9 cellular contexts compared by ENCODE assay signal in the genomic region with DNA sequence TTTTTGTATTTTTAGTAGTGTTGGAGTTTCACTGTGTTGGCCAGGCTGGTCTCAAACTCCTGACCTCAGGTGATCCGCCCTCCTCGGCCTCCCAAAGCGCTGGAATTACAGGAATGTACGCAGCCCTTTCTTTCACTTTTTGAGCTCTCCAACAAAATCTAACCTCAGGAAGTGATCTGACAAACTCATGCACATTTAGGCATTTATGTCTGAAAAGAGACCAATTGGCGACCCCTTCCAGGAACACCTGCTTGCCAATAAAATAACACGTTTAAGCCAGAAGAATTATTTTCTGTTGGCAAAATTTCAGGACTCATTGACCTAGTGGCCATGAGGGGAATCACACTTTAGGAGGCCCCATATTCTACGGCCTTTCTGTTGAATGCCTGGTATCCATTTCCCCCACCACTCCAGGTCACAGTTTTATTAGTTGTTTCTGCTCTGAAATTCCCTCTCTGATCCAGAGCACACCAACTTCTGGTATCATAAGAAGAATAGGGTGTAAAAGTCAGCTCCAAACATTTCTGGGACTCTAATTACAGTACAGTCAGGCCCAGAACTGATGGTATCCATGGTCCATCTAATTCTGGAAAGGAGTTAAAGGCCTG.
DNase-seq lines count a peak whose midpoint lies in the region; FAIRE-seq and TF ChIP-seq lines count a peak whose summit lies in the region.
"Had no signal": no experiment of that assay in that cellular context is flagged by ENCODE, and none has a peak within 500 bp of the region (broad histone marks: within the 10 kb centered on the region; RNA-seq: fewer than 3 reads in every experiment).

No MANE protein-coding gene starts in this region.

- TF ChIP-seq POLR2A in GM12891 (IDR thresholded peaks at IDR 0.05; ENCODE audit: low read depth, low read length): no peak

- H3K9me3 Mint-ChIP-seq in type B pancreatic cell: no peaks in the 10 kb centered on the region

- TF ChIP-seq CTCF in WERI-Rb-1 (IDR thresholded peaks at IDR 0.05; ENCODE audit: low read depth, low read length) (peak; percentile 22; the same call in 1 of the 2 replicates), left ventricle myocardium inferior (IDR thresholded peaks at IDR 0.05; ENCODE audit: borderline replicate concordance) (peak; percentile 38), type B pancreatic cell (conservative IDR thresholded peaks at IDR 0.05) (peak; percentile 72)

- peaks cover 12% of the 10 kb centered on the region for H3K27me3 Mint-ChIP-seq in type B pancreatic cell

- no peak for FAIRE-seq in GM12891 (lab: Jason Lieb, UNC)

- peak; percentile 1 for DNase-seq in SKM-1 (lab: John Stamatoyannopoulos, UW; ENCODE audit: unreplicated experiment)
- DNase-seq in SKM-1 treated with dmso at 0.1 percent for 144 hours (lab: John Stamatoyannopoulos, UW; ENCODE audit: unreplicated experiment): no peak
- DNase-seq in WERI-Rb-1: no peak
- no peak for DNase-seq in left ventricle myocardium inferior
- DNase-seq in type B pancreatic cell (ENCODE audit: extremely low spot score, unreplicated experiment): no peak
- DNase-seq in GM12891 (ENCODE audit: insufficient read length, low spot score): no peak
- no peak for DNase-seq in cortex of kidney (lab: John Stamatoyannopoulos, UW)
- no peak for DNase-seq in SIG-M5 (lab: John Stamatoyannopoulos, UW)
- DNase-seq: CD4-positive, CD25-positive, alpha-beta regulatory T cell had no signal

- H3K9me3 ChIP-seq in WERI-Rb-1 (ENCODE audit: severe bottlenecking) (no peaks in the 10 kb centered on the region), left ventricle myocardium inferior (replicated peaks) (peaks cover 11% of the 10 kb centered on the region)

- H3K27ac Mint-ChIP-seq in type B pancreatic cell: no peak overlapping the region
- H3K27ac Mint-ChIP-seq: CD4-positive, CD25-positive, alpha-beta regulatory T cell had no signal

- no peaks in the 10 kb centered on the region for H3K36me3 ChIP-seq in WERI-Rb-1
- no peaks in the 10 kb centered on the region for H3K36me3 ChIP-seq in left ventricle myocardium inferior

- no peak overlapping the region for H3K4me3 Mint-ChIP-seq in type B pancreatic cell
- H3K4me3 Mint-ChIP-seq: CD4-positive, CD25-positive, alpha-beta regulatory T cell had no signal

- intact Hi-C loops in left ventricle myocardium inferior (cut with micrococcal nuclease): no loop called here

- no peak overlapping the region for H3K27ac ChIP-seq in WERI-Rb-1
- peak overlapping the region; percentile 45 for H3K27ac ChIP-seq in left ventricle myocardium inferior (replicated peaks)

- no peaks in the 10 kb centered on the region for H3K4me1 ChIP-seq in left ventricle myocardium inferior

- no peak overlapping the region for H3K4me3 ChIP-seq in WERI-Rb-1 (ENCODE audit: low read depth, low read length)
- no peak overlapping the region for H3K4me3 ChIP-seq in left ventricle myocardium inferior

- no peaks in the 10 kb centered on the region for H3K36me3 Mint-ChIP-seq in type B pancreatic cell
- H3K36me3 Mint-ChIP-seq: CD4-positive, CD25-positive, alpha-beta regulatory T cell had no signal

- no peaks in the 10 kb centered on the region for H3K27me3 ChIP-seq in WERI-Rb-1 (ENCODE audit: insufficient read depth, low read depth, severe bottlenecking)
- no peaks in the 10 kb centered on the region for H3K27me3 ChIP-seq in left ventricle myocardium inferior (ENCODE audit: low read depth)

- no peaks in the 10 kb centered on the region for H3K4me1 Mint-ChIP-seq in type B pancreatic cell (ENCODE audit: unreplicated experiment)
- H3K4me1 Mint-ChIP-seq: CD4-positive, CD25-positive, alpha-beta regulatory T cell had no signal

TF ChIP-seq in GM12891, 5 proteins besides CTCF, POLR2A, EP300 and RAD21:
- TF ChIP-seq POLR2AphosphoS5 (IDR thresholded peaks at IDR 0.05; ENCODE audit: low read depth, low read length): no peak
- no peak for TF ChIP-seq POU2F2 (IDR thresholded peaks at IDR 0.05; ENCODE audit: low read depth, low read length)
- no peak for TF ChIP-seq SPI1 (IDR thresholded peaks at IDR 0.05; ENCODE audit: low read depth, low read length)
- no peak for TF ChIP-seq TAF1 (IDR thresholded peaks at IDR 0.05; ENCODE audit: low read depth, low read length)
- TF ChIP-seq PAX5 (IDR thresholded peaks at IDR 0.05; ENCODE audit: insufficient read depth, low read length, severe bottlenecking): no peak

Comparison
In these comparisons a context has a peak if more than half of its experiments do, and no peak if none do; other contexts are left out.
1. CTCF ChIP-seq: peak in every context shown above with its lines; median percentile 72 in type B pancreatic cell; 38 in left ventricle myocardium inferior; 22 in WERI-Rb-1.